Comparison of ENCODE assay signal across 8 cellular contexts in genomic region chr4:107719927-107720722, GRCh38. TPM values are rescaled to one million over a fixed set of nuclear protein-coding genes. Genes with fewer than 3 reads are reported as not detected.
DNase-seq lines count a peak whose midpoint lies in the region; ATAC-seq and TF ChIP-seq lines count a peak whose summit lies in the region.

Gene PAPSS1, minus strand, starts transcription at chr4:107720234. Its CDS starts 55 bp downstream, at chr4:107720179.

- peak; percentile 90 for ATAC-seq in GM21528 (IDR thresholded peaks at IDR 0.05; ENCODE audit: low FRiP score, unreplicated experiment)

- H3K9ac ChIP-seq in OCI-LY3 (ENCODE audit: low read length): peak within 1 kb of the TSS; percentile 84

- peak within 1 kb of the TSS; percentile 95 for H3K4me3 ChIP-seq in OCI-LY3 (ENCODE audit: low read length)

- peak within 1 kb of the TSS; percentile 72 for H3K27ac Mint-ChIP-seq in endothelial cell (ENCODE audit: unreplicated experiment)
- H3K27ac Mint-ChIP-seq in mesothelial cell of epicardium: peak within 1 kb of the TSS; percentile 99

- H3K4me3 Mint-ChIP-seq in endothelial cell (ENCODE audit: unreplicated experiment) (peak within 1 kb of the TSS; percentile 95), mesothelial cell of epicardium (peak within 1 kb of the TSS; percentile 97)

- TF ChIP-seq CTCF in OCI-LY3 (IDR thresholded peaks at IDR 0.05; ENCODE audit: low read depth, low read length) (no peak), endothelial cell (IDR thresholded peaks at IDR 0.05; ENCODE audit: unreplicated experiment) (no peak), mesothelial cell of epicardium (IDR thresholded peaks at IDR 0.05; ENCODE audit: unreplicated experiment) (no peak)

- no peaks in the 10 kb centered on the region for H3K9me3 ChIP-seq in OCI-LY3 (ENCODE audit: insufficient read depth, low read length)

- peak within 1 kb of the TSS; percentile 91 for H2AFZ ChIP-seq in OCI-LY3 (ENCODE audit: low read depth, low read length)

- DNase-seq in DMS 273 treated with DMSO at 0.1 percent for 48 hours (lab: John Stamatoyannopoulos, UW): peak; percentile 77
- peak; percentile 68 for DNase-seq in HuH-7.5 (ENCODE audit: low spot score)
- peak; percentile 94 for DNase-seq in activated CD8-positive, alpha-beta memory T cell treated with anti-CD3 and anti-CD28 coated beads, Interleukin-2, amount 50 U/mL, for 48 hours
- peak; percentile 95 for DNase-seq in endothelial cell (ENCODE audit: low spot score)
- DNase-seq in mesothelial cell of epicardium (ENCODE audit: low spot score in 2 of 2, unreplicated experiment in 2 of 2): peak; percentile 95 to 97
- DNase-seq in stimulated activated CD8-positive, alpha-beta memory T cell treated with anti-CD3 and anti-CD28 coated beads, Interleukin-15, amount 100 ng/mL, for 4 hours (ENCODE audit: low read depth in 2 of 2): peak; percentile 86 to 89

- H3K9me3 Mint-ChIP-seq in endothelial cell (ENCODE audit: unreplicated experiment) (no peaks in the 10 kb centered on the region), mesothelial cell of epicardium (no peaks in the 10 kb centered on the region)

- peak within 1 kb of the TSS; percentile 81 for H3K4me2 ChIP-seq in OCI-LY3 (ENCODE audit: low read length)

- H3K79me2 ChIP-seq in OCI-LY3 (ENCODE audit: low read length): peaks cover 45% of the 10 kb centered on the region

- peaks cover 30% of the 10 kb centered on the region for H3K36me3 Mint-ChIP-seq in endothelial cell (ENCODE audit: low read depth, unreplicated experiment)
- no peaks in the 10 kb centered on the region for H3K36me3 Mint-ChIP-seq in mesothelial cell of epicardium

- peaks cover 15% of the 10 kb centered on the region for H3K36me3 ChIP-seq in OCI-LY3 (replicated peaks; ENCODE audit: low read depth, low read length)

- H3K4me1 ChIP-seq in OCI-LY3 (ENCODE audit: low read length): peaks cover 16% of the 10 kb centered on the region

- H4K20me1 ChIP-seq in OCI-LY3 (ENCODE audit: insufficient read depth, low read length): peaks cover 21% of the 10 kb centered on the region; the same call in 1 of the 2 replicates

- peaks cover 9% of the 10 kb centered on the region for H3K27me3 Mint-ChIP-seq in endothelial cell (ENCODE audit: unreplicated experiment)
- no peaks in the 10 kb centered on the region for H3K27me3 Mint-ChIP-seq in mesothelial cell of epicardium (ENCODE audit: low read depth)

- H3K27ac ChIP-seq in OCI-LY3 (ENCODE audit: low read length): peak within 1 kb of the TSS; percentile 63

- H3K4me1 Mint-ChIP-seq in endothelial cell (ENCODE audit: unreplicated experiment) (peaks cover 47% of the 10 kb centered on the region), mesothelial cell of epicardium (peaks cover 33% of the 10 kb centered on the region)

- H3K27me3 ChIP-seq in OCI-LY3 (ENCODE audit: low read depth, low read length): no peaks in the 10 kb centered on the region

RNA-seq across cellular contexts. Expression of gene PAPSS1, which starts in this region (rescaled TPM):
- total RNA-seq in endothelial cell (ENCODE audit: unreplicated experiment): 450 TPM
- total RNA-seq in mesothelial cell of epicardium: 76.1 to 81.5 TPM (median 78.5 TPM) in 3 replicates

Comparison
In these comparisons a context has a peak if more than half of its experiments do, and no peak if none do; other contexts are left out.
1. Peak in every context shown above with its lines: DNase-seq, ATAC-seq, H3K4me3 ChIP-seq and H3K27ac ChIP-seq.